Comparison of ENCODE assay signal across 1 cellular context in the genomic region with DNA sequence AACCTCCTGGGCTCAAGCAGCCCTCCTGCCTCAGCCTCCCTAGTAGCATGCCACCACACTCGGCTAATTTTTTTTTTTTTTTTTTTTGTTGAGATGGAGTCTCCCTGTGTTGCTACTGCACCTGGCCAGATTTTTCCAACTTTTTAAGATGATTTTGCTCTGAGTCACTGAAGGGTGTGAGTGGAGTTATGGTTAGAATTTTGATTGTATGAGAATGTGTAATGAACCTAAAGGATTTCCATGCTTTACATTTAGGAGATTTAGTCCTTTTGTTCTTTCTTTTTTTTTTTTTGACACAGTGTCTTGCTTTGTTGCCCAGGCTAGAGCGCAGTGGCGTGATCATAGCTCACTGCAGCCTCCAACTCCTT.
TF ChIP-seq lines count a peak whose summit lies in the region.

No MANE protein-coding gene starts in this region.

TF ChIP-seq in IMR-90, 13 proteins besides CTCF, POLR2A, EP300 and RAD21:
- TF ChIP-seq, protein P1, sequence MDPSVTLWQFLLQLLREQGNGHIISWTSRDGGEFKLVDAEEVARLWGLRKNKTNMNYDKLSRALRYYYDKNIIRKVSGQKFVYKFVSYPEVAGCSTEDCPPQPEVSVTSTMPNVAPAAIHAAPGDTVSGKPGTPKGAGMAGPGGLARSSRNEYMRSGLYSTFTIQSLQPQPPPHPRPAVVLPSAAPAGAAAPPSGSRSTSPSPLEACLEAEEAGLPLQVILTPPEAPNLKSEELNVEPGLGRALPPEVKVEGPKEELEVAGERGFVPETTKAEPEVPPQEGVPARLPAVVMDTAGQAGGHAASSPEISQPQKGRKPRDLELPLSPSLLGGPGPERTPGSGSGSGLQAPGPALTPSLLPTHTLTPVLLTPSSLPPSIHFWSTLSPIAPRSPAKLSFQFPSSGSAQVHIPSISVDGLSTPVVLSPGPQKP (IDR thresholded peaks at IDR 0.05; ENCODE audit: borderline replicate concordance, low read depth, low read length): no peak
- TF ChIP-seq CHD1 (IDR thresholded peaks at IDR 0.05; ENCODE audit: low read depth, low read length) (no peak), MXI1 (IDR thresholded peaks at IDR 0.05; ENCODE audit: borderline replicate concordance, low read depth, low read length) (no peak), RFX5 (IDR thresholded peaks at IDR 0.05; ENCODE audit: low read depth, low read length) (no peak), CEBPB (IDR thresholded peaks at IDR 0.05; ENCODE audit: low read depth, low read length) (no peak), MAZ (IDR thresholded peaks at IDR 0.05; ENCODE audit: borderline replicate concordance, low read depth, low read length) (no peak), BHLHE40 (IDR thresholded peaks at IDR 0.05; ENCODE audit: low read depth, low read length) (no peak), RCOR1 (IDR thresholded peaks at IDR 0.05; ENCODE audit: insufficient replicate concordance, low read length) (no peak)
TF ChIP-seq in IMR-90: peak in this region for 0.
